ENCODE assay signal across 1 cellular context in the genomic region with DNA sequence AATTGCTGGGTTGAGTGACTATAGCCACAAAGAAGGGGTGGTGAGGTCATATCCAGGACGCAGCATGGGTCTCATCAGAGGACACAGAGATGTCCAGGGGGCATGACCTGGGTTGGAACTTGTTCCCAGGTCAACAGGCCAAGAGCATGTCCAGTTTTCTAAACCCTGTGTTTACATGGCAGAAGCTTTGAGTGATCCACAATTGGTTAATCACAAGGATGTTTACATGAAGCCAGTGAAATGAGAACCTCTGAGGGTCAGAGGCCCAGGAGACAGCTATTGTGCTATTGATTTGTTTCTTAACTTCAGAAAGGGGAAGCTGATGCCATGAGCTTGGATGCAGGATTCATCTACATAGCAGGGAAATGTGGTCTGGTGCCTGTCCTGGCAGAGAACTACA.
A peak's percentile ranks its signal among the peaks of the same experiment; 100 is the strongest.
TF ChIP-seq lines count a peak whose summit lies in the region.

No MANE protein-coding gene starts in this region.

TF ChIP-seq in HepG2, 621 proteins besides CTCF, POLR2A, EP300 and RAD21 (continued from another document and continues in another):
- TF ChIP-seq, protein P1, sequence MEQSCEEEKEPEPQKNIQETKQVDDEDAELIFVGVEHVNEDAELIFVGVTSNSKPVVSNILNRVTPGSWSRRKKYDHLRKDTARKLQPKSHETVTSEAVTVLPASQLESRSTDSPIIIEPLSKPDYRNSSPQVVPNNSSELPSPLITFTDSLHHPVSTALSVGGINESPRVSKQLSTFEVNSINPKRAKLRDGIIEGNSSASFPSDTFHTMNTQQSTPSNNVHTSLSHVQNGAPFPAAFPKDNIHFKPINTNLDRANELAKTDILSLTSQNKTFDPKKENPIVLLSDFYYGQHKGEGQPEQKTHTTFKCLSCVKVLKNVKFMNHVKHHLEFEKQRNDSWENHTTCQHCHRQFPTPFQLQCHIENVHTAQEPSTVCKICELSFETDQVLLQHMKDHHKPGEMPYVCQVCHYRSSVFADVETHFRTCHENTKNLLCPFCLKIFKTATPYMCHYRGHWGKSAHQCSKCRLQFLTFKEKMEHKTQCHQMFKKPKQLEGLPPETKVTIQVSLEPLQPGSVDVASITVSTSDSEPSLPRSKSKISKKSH (CRISPR knock-in tag; IDR thresholded peaks at IDR 0.05; ENCODE audit: borderline replicate concordance): no peak
- TF ChIP-seq, protein P2, sequence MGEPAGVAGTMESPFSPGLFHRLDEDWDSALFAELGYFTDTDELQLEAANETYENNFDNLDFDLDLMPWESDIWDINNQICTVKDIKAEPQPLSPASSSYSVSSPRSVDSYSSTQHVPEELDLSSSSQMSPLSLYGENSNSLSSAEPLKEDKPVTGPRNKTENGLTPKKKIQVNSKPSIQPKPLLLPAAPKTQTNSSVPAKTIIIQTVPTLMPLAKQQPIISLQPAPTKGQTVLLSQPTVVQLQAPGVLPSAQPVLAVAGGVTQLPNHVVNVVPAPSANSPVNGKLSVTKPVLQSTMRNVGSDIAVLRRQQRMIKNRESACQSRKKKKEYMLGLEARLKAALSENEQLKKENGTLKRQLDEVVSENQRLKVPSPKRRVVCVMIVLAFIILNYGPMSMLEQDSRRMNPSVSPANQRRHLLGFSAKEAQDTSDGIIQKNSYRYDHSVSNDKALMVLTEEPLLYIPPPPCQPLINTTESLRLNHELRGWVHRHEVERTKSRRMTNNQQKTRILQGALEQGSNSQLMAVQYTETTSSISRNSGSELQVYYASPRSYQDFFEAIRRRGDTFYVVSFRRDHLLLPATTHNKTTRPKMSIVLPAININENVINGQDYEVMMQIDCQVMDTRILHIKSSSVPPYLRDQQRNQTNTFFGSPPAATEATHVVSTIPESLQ (CRISPR knock-in tag; conservative IDR thresholded peaks at IDR 0.05): no peak
- TF ChIP-seq NCOR1 (IDR thresholded peaks at IDR 0.05; ENCODE audit: borderline replicate concordance, low read length): peak; percentile 61; the same call in 1 of the 2 replicates
- TF ChIP-seq, protein P3, sequence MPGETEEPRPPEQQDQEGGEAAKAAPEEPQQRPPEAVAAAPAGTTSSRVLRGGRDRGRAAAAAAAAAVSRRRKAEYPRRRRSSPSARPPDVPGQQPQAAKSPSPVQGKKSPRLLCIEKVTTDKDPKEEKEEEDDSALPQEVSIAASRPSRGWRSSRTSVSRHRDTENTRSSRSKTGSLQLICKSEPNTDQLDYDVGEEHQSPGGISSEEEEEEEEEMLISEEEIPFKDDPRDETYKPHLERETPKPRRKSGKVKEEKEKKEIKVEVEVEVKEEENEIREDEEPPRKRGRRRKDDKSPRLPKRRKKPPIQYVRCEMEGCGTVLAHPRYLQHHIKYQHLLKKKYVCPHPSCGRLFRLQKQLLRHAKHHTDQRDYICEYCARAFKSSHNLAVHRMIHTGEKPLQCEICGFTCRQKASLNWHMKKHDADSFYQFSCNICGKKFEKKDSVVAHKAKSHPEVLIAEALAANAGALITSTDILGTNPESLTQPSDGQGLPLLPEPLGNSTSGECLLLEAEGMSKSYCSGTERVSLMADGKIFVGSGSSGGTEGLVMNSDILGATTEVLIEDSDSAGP (CRISPR knock-in tag; IDR thresholded peaks at IDR 0.05; ENCODE audit: borderline replicate concordance): no peak
- TF ChIP-seq TCF7 (IDR thresholded peaks at IDR 0.05; ENCODE audit: low read depth): peak; percentile 62
- TF ChIP-seq, protein P4, sequence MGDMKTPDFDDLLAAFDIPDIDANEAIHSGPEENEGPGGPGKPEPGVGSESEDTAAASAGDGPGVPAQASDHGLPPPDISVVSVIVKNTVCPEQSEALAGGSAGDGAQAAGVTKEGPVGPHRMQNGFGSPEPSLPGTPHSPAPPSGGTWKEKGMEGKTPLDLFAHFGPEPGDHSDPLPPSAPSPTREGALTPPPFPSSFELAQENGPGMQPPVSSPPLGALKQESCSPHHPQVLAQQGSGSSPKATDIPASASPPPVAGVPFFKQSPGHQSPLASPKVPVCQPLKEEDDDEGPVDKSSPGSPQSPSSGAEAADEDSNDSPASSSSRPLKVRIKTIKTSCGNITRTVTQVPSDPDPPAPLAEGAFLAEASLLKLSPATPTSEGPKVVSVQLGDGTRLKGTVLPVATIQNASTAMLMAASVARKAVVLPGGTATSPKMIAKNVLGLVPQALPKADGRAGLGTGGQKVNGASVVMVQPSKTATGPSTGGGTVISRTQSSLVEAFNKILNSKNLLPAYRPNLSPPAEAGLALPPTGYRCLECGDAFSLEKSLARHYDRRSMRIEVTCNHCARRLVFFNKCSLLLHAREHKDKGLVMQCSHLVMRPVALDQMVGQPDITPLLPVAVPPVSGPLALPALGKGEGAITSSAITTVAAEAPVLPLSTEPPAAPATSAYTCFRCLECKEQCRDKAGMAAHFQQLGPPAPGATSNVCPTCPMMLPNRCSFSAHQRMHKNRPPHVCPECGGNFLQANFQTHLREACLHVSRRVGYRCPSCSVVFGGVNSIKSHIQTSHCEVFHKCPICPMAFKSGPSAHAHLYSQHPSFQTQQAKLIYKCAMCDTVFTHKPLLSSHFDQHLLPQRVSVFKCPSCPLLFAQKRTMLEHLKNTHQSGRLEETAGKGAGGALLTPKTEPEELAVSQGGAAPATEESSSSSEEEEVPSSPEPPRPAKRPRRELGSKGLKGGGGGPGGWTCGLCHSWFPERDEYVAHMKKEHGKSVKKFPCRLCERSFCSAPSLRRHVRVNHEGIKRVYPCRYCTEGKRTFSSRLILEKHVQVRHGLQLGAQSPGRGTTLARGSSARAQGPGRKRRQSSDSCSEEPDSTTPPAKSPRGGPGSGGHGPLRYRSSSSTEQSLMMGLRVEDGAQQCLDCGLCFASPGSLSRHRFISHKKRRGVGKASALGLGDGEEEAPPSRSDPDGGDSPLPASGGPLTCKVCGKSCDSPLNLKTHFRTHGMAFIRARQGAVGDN (CRISPR knock-in tag; IDR thresholded peaks at IDR 0.05): no peak
- no peak for TF ChIP-seq PHB2 (IDR thresholded peaks at IDR 0.05; ENCODE audit: partially characterized antibody)
- TF ChIP-seq, protein P5, sequence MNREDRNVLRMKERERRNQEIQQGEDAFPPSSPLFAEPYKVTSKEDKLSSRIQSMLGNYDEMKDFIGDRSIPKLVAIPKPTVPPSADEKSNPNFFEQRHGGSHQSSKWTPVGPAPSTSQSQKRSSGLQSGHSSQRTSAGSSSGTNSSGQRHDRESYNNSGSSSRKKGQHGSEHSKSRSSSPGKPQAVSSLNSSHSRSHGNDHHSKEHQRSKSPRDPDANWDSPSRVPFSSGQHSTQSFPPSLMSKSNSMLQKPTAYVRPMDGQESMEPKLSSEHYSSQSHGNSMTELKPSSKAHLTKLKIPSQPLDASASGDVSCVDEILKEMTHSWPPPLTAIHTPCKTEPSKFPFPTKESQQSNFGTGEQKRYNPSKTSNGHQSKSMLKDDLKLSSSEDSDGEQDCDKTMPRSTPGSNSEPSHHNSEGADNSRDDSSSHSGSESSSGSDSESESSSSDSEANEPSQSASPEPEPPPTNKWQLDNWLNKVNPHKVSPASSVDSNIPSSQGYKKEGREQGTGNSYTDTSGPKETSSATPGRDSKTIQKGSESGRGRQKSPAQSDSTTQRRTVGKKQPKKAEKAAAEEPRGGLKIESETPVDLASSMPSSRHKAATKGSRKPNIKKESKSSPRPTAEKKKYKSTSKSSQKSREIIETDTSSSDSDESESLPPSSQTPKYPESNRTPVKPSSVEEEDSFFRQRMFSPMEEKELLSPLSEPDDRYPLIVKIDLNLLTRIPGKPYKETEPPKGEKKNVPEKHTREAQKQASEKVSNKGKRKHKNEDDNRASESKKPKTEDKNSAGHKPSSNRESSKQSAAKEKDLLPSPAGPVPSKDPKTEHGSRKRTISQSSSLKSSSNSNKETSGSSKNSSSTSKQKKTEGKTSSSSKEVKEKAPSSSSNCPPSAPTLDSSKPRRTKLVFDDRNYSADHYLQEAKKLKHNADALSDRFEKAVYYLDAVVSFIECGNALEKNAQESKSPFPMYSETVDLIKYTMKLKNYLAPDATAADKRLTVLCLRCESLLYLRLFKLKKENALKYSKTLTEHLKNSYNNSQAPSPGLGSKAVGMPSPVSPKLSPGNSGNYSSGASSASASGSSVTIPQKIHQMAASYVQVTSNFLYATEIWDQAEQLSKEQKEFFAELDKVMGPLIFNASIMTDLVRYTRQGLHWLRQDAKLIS (CRISPR knock-in tag; IDR thresholded peaks at IDR 0.05): no peak
- no peak for TF ChIP-seq SMARCC2 (IDR thresholded peaks at IDR 0.05)
- TF ChIP-seq ZNF749 (CRISPR knock-in tag; IDR thresholded peaks at IDR 0.05; ENCODE audit: borderline replicate concordance): no peak
- no peak for TF ChIP-seq ZNF17 (CRISPR knock-in tag; IDR thresholded peaks at IDR 0.05)
- TF ChIP-seq, protein P6, sequence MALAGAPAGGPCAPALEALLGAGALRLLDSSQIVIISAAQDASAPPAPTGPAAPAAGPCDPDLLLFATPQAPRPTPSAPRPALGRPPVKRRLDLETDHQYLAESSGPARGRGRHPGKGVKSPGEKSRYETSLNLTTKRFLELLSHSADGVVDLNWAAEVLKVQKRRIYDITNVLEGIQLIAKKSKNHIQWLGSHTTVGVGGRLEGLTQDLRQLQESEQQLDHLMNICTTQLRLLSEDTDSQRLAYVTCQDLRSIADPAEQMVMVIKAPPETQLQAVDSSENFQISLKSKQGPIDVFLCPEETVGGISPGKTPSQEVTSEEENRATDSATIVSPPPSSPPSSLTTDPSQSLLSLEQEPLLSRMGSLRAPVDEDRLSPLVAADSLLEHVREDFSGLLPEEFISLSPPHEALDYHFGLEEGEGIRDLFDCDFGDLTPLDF (CRISPR knock-in tag; IDR thresholded peaks at IDR 0.05): no peak
- no peak for TF ChIP-seq ZNF883 (CRISPR knock-in tag; IDR thresholded peaks at IDR 0.05; ENCODE audit: not compliant biosample characterization)
- TF ChIP-seq, protein P7, sequence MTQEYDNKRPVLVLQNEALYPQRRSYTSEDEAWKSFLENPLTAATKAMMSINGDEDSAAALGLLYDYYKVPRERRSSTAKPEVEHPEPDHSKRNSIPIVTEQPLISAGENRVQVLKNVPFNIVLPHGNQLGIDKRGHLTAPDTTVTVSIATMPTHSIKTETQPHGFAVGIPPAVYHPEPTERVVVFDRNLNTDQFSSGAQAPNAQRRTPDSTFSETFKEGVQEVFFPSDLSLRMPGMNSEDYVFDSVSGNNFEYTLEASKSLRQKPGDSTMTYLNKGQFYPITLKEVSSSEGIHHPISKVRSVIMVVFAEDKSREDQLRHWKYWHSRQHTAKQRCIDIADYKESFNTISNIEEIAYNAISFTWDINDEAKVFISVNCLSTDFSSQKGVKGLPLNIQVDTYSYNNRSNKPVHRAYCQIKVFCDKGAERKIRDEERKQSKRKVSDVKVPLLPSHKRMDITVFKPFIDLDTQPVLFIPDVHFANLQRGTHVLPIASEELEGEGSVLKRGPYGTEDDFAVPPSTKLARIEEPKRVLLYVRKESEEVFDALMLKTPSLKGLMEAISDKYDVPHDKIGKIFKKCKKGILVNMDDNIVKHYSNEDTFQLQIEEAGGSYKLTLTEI (CRISPR knock-in tag; conservative IDR thresholded peaks at IDR 0.05): no peak
- 0 out of 2 replicates have a peak, but pooled peaks have one; percentile 55 for TF ChIP-seq ZNF350 (CRISPR knock-in tag; IDR thresholded peaks at IDR 0.05; ENCODE audit: borderline replicate concordance, low read depth)
- no peak for TF ChIP-seq ZNF564 (CRISPR knock-in tag; IDR thresholded peaks at IDR 0.05)
- TF ChIP-seq XBP1 (CRISPR knock-in tag; IDR thresholded peaks at IDR 0.05): peak; percentile 35; the same call in 1 of the 2 replicates
- no peak for TF ChIP-seq ZNF614 (CRISPR knock-in tag; IDR thresholded peaks at IDR 0.05; ENCODE audit: borderline replicate concordance)
- peak; percentile 70 for TF ChIP-seq MEF2D (CRISPR knock-in tag; IDR thresholded peaks at IDR 0.05)
- TF ChIP-seq ZNF354B (CRISPR knock-in tag; IDR thresholded peaks at IDR 0.05): no peak
- no peak for TF ChIP-seq ZNF619 (CRISPR knock-in tag; IDR thresholded peaks at IDR 0.05)
- no peak for TF ChIP-seq ZNF34 (CRISPR knock-in tag; IDR thresholded peaks at IDR 0.05; ENCODE audit: borderline replicate concordance)
- TF ChIP-seq, protein P8, sequence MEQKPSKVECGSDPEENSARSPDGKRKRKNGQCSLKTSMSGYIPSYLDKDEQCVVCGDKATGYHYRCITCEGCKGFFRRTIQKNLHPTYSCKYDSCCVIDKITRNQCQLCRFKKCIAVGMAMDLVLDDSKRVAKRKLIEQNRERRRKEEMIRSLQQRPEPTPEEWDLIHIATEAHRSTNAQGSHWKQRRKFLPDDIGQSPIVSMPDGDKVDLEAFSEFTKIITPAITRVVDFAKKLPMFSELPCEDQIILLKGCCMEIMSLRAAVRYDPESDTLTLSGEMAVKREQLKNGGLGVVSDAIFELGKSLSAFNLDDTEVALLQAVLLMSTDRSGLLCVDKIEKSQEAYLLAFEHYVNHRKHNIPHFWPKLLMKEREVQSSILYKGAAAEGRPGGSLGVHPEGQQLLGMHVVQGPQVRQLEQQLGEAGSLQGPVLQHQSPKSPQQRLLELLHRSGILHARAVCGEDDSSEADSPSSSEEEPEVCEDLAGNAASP (CRISPR knock-in tag; IDR thresholded peaks at IDR 0.05; ENCODE audit: borderline replicate concordance): peak; percentile 86; the same call in 1 of the 2 replicates
- TF ChIP-seq EZH2 (conservative IDR thresholded peaks at IDR 0.05; ENCODE audit: low read depth, low read length): no peak
- no peak for TF ChIP-seq KLF15 (CRISPR knock-in tag; IDR thresholded peaks at IDR 0.05; ENCODE audit: borderline replicate concordance)
- TF ChIP-seq BHLHE40 (IDR thresholded peaks at IDR 0.05; ENCODE audit: low read length): no peak
- TF ChIP-seq MBNL3 (CRISPR knock-in tag; conservative IDR thresholded peaks at IDR 0.05): no peak
- no peak for TF ChIP-seq NFRKB (IDR thresholded peaks at IDR 0.05)
- no peak for TF ChIP-seq ARID2 (CRISPR knock-in tag; IDR thresholded peaks at IDR 0.05; ENCODE audit: borderline replicate concordance)
- TF ChIP-seq, protein P9, sequence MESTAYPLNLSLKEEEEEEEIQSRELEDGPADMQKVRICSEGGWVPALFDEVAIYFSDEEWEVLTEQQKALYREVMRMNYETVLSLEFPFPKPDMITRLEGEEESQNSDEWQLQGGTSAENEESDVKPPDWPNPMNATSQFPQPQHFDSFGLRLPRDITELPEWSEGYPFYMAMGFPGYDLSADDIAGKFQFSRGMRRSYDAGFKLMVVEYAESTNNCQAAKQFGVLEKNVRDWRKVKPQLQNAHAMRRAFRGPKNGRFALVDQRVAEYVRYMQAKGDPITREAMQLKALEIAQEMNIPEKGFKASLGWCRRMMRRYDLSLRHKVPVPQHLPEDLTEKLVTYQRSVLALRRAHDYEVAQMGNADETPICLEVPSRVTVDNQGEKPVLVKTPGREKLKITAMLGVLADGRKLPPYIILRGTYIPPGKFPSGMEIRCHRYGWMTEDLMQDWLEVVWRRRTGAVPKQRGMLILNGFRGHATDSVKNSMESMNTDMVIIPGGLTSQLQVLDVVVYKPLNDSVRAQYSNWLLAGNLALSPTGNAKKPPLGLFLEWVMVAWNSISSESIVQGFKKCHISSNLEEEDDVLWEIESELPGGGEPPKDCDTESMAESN (CRISPR knock-in tag; conservative IDR thresholded peaks at IDR 0.05): 0 out of 2 replicates have a peak, but pooled peaks have one; percentile 32
- no peak for TF ChIP-seq TBX3 (IDR thresholded peaks at IDR 0.05; ENCODE audit: borderline replicate concordance)
- TF ChIP-seq ZNF101 (CRISPR knock-in tag; IDR thresholded peaks at IDR 0.05; ENCODE audit: borderline replicate concordance, low read depth): no peak
- TF ChIP-seq ATAD3A (CRISPR knock-in tag; IDR thresholded peaks at IDR 0.05): no peak
- TF ChIP-seq ZNF501 (CRISPR knock-in tag; IDR thresholded peaks at IDR 0.05): 0 out of 2 replicates have a peak, but pooled peaks have one; percentile 15
- no peak for TF ChIP-seq ZNF761 (CRISPR knock-in tag; conservative IDR thresholded peaks at IDR 0.05)
- TF ChIP-seq, protein P10, sequence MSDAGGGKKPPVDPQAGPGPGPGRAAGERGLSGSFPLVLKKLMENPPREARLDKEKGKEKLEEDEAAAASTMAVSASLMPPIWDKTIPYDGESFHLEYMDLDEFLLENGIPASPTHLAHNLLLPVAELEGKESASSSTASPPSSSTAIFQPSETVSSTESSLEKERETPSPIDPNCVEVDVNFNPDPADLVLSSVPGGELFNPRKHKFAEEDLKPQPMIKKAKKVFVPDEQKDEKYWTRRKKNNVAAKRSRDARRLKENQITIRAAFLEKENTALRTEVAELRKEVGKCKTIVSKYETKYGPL (CRISPR knock-in tag; IDR thresholded peaks at IDR 0.05): no peak
- TF ChIP-seq ZNF7 (CRISPR knock-in tag; IDR thresholded peaks at IDR 0.05): no peak
- peak; percentile 60; the same call in 1 of the 2 replicates for TF ChIP-seq JUND (CRISPR knock-in tag; IDR thresholded peaks at IDR 0.05)
